In the genomic region with DNA sequence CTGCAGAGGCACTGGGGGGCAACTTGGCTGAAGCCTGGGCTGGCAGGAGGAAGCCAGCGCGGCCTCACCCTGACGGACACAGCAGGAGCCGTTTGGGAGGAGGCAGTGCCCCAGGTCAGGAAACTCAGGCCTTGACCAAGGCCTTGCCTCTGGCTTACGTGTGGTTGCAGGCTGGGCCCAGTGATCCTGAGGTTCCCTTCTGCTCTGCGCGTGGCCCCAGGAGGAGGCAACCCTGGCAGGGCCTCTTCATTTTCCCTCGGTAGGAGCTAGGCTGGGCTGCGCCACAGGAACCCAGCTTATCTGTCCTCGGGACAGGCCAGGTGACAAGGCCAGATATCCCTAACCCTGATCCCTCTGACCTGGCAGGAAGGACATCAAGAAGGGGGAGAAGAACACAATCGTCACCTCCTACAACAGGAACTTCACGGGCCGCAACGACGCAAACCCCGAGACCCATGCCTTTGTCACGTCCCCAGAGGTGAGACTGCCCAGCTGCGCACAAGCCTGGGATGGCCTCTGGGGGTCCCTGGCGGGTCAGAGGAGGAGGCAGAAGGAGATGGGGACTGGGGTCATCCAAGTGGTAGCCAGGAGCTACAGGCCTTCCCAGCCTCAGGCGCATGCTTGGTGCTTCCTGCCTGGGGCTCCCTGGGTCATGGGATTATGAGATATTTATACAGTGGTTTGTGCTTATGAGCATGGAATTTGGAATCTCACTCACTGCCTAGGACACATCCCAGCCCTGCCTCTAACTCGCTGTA, we compare ENCODE assay signal across 1 cellular context.
A peak's percentile ranks its signal among the peaks of the same experiment; 100 is the strongest.
TF ChIP-seq lines count a peak whose summit lies in the region.

No MANE protein-coding gene starts in this region.

TF ChIP-seq in WTC11, 78 proteins besides CTCF, POLR2A, EP300 and RAD21 (continued from another document):
- 0 out of 2 replicates have a peak, but pooled peaks have one; percentile 31 for TF ChIP-seq AR (CRISPR knock-in tag; IDR thresholded peaks at IDR 0.05)
TF ChIP-seq in WTC11: peak in this region for 1.
